Comparison of ENCODE assay signal across 1 cellular context in the genomic region with DNA sequence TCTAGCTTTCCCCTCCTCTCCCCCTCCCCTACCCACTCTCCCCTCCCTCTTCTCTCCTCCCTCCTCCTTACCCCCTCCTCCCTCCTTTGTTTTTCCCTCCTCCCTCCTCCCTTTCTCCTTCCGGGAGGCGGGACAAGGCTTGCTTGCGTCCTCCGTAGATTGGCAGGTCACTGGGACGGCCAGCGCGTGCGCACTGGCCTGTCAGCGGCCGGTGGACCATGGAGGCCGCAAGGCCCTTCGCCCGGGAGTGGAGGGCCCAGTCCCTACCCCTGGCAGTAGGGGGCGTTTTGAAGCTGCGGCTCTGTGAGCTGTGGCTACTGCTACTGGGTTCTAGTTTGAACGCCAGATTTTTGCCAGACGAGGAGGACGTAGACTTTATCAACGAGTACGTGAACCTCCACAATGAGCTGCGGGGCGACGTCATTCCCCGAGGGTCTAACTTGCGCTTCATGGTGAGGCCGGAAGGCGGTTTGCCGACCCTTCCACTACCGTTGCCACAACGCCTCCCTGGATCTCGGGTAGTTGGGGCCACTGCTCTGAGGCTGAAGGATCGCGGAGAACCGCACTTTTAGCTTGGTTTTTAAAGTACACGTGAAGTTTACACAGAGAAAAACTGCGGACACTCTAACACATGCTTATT.
A peak's percentile ranks its signal among the peaks of the same experiment; 100 is the strongest.
TF ChIP-seq lines count a peak whose summit lies in the region.

GLIPR1L2 (plus strand) TSS at position 191 of the 640 bp plus-strand sequence; CDS start at position 219, 28 bp downstream.

TF ChIP-seq in HEK293, 187 proteins besides CTCF, POLR2A, EP300 and RAD21 (continued from another document and continues in another):
- TF ChIP-seq ZNF560 (tag by site-specific recombination; IDR thresholded peaks at IDR 0.05; ENCODE audit: borderline replicate concordance) (no peak), ZNF132 (tag by site-specific recombination; IDR thresholded peaks at IDR 0.05; ENCODE audit: borderline replicate concordance) (no peak), ZNF354C (tag by site-specific recombination; IDR thresholded peaks at IDR 0.05; ENCODE audit: borderline replicate concordance, low read depth) (no peak), ZNF174 (tag by site-specific recombination; IDR thresholded peaks at IDR 0.05) (no peak), ZNF488 (tag by site-specific recombination; IDR thresholded peaks at IDR 0.05) (no peak), ZNF433 (tag by site-specific recombination; IDR thresholded peaks at IDR 0.05; ENCODE audit: low read depth) (no peak), ZNF140 (tag by site-specific recombination; IDR thresholded peaks at IDR 0.05) (no peak), ZNF292 (tag by site-specific recombination; IDR thresholded peaks at IDR 0.05; ENCODE audit: borderline replicate concordance, low read depth) (no peak), ZNF48 (tag by site-specific recombination; IDR thresholded peaks at IDR 0.05) (no peak), ZSCAN18 (tag by site-specific recombination; IDR thresholded peaks at IDR 0.05) (no peak), ZNF768 (tag by site-specific recombination; IDR thresholded peaks at IDR 0.05) (no peak), ZNF549 (tag by site-specific recombination; IDR thresholded peaks at IDR 0.05) (no peak), ZNF391 (tag by site-specific recombination; IDR thresholded peaks at IDR 0.05; ENCODE audit: borderline replicate concordance, low read depth) (no peak), ZNF202 (tag by site-specific recombination; IDR thresholded peaks at IDR 0.05; ENCODE audit: borderline replicate concordance) (no peak), ZNF626 (tag by site-specific recombination; IDR thresholded peaks at IDR 0.05) (no peak), ZNF175 (tag by site-specific recombination; IDR thresholded peaks at IDR 0.05) (no peak), HOXA7 (CRISPR knock-in tag; IDR thresholded peaks at IDR 0.05; ENCODE audit: borderline replicate concordance) (no peak), SP7 (tag by site-specific recombination; IDR thresholded peaks at IDR 0.05) (peak; percentile 62), PRDM1 (tag by site-specific recombination; IDR thresholded peaks at IDR 0.05) (peak; percentile 97), HOXD13 (CRISPR knock-in tag; IDR thresholded peaks at IDR 0.05; ENCODE audit: borderline replicate concordance) (no peak), MYNN (tag by site-specific recombination; IDR thresholded peaks at IDR 0.05; ENCODE audit: borderline replicate concordance) (no peak), ZSCAN23 (tag by site-specific recombination; IDR thresholded peaks at IDR 0.05) (no peak), ZNF510 (tag by site-specific recombination; IDR thresholded peaks at IDR 0.05; ENCODE audit: insufficient replicate concordance) (no peak), BCL11B (tag by site-specific recombination; IDR thresholded peaks at IDR 0.05; ENCODE audit: low read depth) (no peak), ZNF335 (tag by site-specific recombination; conservative IDR thresholded peaks at IDR 0.05) (peak; percentile 82), TRIM28 (IDR thresholded peaks at IDR 0.05; ENCODE audit: borderline replicate concordance, low read length) (peak; percentile 96), ZXDB (tag by site-specific recombination; IDR thresholded peaks at IDR 0.05) (peak; percentile 43; the same call in 1 of the 2 replicates), ZNF830 (tag by site-specific recombination; IDR thresholded peaks at IDR 0.05; ENCODE audit: low read depth) (no peak), ZBTB11 (tag by site-specific recombination; conservative IDR thresholded peaks at IDR 0.05; ENCODE audit: low read depth) (no peak; the same call in 1 of the 2 replicates), ZBTB48 (tag by site-specific recombination; IDR thresholded peaks at IDR 0.05) (no peak), ZNF37A (tag by site-specific recombination; IDR thresholded peaks at IDR 0.05) (no peak), ZNF777 (tag by site-specific recombination; IDR thresholded peaks at IDR 0.05; ENCODE audit: borderline replicate concordance) (no peak), ZFP37 (tag by site-specific recombination; IDR thresholded peaks at IDR 0.05) (peak; percentile 24; the same call in 1 of the 2 replicates), BCL6B (tag by site-specific recombination; IDR thresholded peaks at IDR 0.05) (no peak)
- TF ChIP-seq, protein P1, sequence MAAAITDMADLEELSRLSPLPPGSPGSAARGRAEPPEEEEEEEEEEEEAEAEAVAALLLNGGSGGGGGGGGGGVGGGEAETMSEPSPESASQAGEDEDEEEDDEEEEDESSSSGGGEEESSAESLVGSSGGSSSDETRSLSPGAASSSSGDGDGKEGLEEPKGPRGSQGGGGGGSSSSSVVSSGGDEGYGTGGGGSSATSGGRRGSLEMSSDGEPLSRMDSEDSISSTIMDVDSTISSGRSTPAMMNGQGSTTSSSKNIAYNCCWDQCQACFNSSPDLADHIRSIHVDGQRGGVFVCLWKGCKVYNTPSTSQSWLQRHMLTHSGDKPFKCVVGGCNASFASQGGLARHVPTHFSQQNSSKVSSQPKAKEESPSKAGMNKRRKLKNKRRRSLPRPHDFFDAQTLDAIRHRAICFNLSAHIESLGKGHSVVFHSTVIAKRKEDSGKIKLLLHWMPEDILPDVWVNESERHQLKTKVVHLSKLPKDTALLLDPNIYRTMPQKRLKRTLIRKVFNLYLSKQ (tag by site-specific recombination; IDR thresholded peaks at IDR 0.05; ENCODE audit: borderline replicate concordance) = no peak
- TF ChIP-seq, protein P2, sequence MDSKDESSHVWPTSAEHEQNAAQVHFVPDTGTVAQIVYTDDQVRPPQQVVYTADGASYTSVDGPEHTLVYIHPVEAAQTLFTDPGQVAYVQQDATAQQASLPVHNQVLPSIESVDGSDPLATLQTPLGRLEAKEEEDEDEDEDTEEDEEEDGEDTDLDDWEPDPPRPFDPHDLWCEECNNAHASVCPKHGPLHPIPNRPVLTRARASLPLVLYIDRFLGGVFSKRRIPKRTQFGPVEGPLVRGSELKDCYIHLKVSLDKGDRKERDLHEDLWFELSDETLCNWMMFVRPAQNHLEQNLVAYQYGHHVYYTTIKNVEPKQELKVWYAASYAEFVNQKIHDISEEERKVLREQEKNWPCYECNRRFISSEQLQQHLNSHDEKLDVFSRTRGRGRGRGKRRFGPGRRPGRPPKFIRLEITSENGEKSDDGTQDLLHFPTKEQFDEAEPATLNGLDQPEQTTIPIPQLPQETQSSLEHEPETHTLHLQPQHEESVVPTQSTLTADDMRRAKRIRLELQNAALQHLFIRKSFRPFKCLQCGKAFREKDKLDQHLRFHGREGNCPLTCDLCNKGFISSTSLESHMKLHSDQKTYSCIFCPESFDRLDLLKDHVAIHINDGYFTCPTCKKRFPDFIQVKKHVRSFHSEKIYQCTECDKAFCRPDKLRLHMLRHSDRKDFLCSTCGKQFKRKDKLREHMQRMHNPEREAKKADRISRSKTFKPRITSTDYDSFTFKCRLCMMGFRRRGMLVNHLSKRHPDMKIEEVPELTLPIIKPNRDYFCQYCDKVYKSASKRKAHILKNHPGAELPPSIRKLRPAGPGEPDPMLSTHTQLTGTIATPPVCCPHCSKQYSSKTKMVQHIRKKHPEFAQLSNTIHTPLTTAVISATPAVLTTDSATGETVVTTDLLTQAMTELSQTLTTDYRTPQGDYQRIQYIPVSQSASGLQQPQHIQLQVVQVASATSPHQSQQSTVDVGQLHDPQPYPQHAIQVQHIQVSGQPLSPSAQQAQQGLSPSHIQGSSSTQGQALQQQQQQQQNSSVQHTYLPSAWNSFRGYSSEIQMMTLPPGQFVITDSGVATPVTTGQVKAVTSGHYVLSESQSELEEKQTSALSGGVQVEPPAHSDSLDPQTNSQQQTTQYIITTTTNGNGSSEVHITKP (tag by site-specific recombination; IDR thresholded peaks at IDR 0.05) = 0 out of 2 replicates have a peak, but pooled peaks have one; percentile 55
- TF ChIP-seq, protein P3, sequence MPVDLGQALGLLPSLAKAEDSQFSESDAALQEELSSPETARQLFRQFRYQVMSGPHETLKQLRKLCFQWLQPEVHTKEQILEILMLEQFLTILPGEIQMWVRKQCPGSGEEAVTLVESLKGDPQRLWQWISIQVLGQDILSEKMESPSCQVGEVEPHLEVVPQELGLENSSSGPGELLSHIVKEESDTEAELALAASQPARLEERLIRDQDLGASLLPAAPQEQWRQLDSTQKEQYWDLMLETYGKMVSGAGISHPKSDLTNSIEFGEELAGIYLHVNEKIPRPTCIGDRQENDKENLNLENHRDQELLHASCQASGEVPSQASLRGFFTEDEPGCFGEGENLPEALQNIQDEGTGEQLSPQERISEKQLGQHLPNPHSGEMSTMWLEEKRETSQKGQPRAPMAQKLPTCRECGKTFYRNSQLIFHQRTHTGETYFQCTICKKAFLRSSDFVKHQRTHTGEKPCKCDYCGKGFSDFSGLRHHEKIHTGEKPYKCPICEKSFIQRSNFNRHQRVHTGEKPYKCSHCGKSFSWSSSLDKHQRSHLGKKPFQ (tag by site-specific recombination; IDR thresholded peaks at IDR 0.05) = no peak
- TF ChIP-seq, protein P4, sequence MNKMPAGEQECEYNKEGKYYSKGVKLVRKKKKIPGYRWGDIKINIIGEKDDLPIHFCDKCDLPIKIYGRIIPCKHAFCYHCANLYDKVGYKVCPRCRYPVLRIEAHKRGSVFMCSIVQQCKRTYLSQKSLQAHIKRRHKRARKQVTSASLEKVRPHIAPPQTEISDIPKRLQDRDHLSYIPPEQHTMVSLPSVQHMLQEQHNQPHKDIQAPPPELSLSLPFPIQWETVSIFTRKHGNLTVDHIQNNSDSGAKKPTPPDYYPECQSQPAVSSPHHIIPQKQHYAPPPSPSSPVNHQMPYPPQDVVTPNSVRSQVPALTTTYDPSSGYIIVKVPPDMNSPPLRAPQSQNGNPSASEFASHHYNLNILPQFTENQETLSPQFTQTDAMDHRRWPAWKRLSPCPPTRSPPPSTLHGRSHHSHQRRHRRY (tag by site-specific recombination; IDR thresholded peaks at IDR 0.05) = no peak
- TF ChIP-seq, protein P5, sequence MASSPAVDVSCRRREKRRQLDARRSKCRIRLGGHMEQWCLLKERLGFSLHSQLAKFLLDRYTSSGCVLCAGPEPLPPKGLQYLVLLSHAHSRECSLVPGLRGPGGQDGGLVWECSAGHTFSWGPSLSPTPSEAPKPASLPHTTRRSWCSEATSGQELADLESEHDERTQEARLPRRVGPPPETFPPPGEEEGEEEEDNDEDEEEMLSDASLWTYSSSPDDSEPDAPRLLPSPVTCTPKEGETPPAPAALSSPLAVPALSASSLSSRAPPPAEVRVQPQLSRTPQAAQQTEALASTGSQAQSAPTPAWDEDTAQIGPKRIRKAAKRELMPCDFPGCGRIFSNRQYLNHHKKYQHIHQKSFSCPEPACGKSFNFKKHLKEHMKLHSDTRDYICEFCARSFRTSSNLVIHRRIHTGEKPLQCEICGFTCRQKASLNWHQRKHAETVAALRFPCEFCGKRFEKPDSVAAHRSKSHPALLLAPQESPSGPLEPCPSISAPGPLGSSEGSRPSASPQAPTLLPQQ (tag by site-specific recombination; IDR thresholded peaks at IDR 0.05) = peak; percentile 77
